ENCODE assay signal across 10 cellular contexts in genomic region chr15:67564590-67565345, GRCh38. TPM values are rescaled to one million over a fixed set of nuclear protein-coding genes. Genes with fewer than 3 reads are reported as not detected.
DNase-seq lines count a peak whose midpoint lies in the region; ATAC-seq, FAIRE-seq and TF ChIP-seq lines count a peak whose summit lies in the region.
"Had no signal": no experiment of that assay in that cellular context is flagged by ENCODE, and none has a peak within 500 bp of the region (broad histone marks: within the 10 kb centered on the region; RNA-seq: fewer than 3 reads in every experiment).

No MANE protein-coding gene starts in this region.

- DNase-seq in GM12891 (ENCODE audit: insufficient read length, low spot score), result peak; percentile 25
- DNase-seq in WTC11 (ENCODE audit: low spot score), result no peak
- DNase-seq in type B pancreatic cell (ENCODE audit: extremely low spot score, unreplicated experiment), result no peak
- DNase-seq in kidney tubule cell (ENCODE audit: low spot score), result no peak
- no peak for DNase-seq in CD8-positive, alpha-beta memory T cell
- DNase-seq in right cardiac atrium, result no peak
- DNase-seq: stimulated activated CD8-positive, alpha-beta memory T cell treated with anti-CD3 and anti-CD28 coated beads, Interleukin-4, amount 100 ng/mL, for 48 hours had no signal

- no peaks in the 10 kb centered on the region for H3K27me3 ChIP-seq in CD8-positive, alpha-beta memory T cell (ENCODE audit: insufficient read depth, low read length, poor library complexity, severe bottlenecking)
- no peaks in the 10 kb centered on the region for H3K27me3 ChIP-seq in right cardiac atrium (ENCODE audit: control insufficient read depth, insufficient read depth)

- intact Hi-C loops in right cardiac atrium (cut with DNase I), result no loop called here

- ATAC-seq in GM19468 (IDR thresholded peaks at IDR 0.05; ENCODE audit: extremely low read depth, unreplicated experiment) (peak; percentile 89), HG03135 (IDR thresholded peaks at IDR 0.05; ENCODE audit: unreplicated experiment) (peak; percentile 89), WTC11 (0 out of 2 replicates have a peak, but pooled peaks have one; percentile 26), right cardiac atrium (no peak)

- CTCF ChIA-PET in WTC11 (lab: Charles Lee), result no interaction called here
- CTCF ChIA-PET in CD8-positive, alpha-beta memory T cell (lab: Charles Lee), result no interaction called here

- H3K4me1 Mint-ChIP-seq in WTC11 (peaks cover 18% of the 10 kb centered on the region), type B pancreatic cell (ENCODE audit: unreplicated experiment) (peaks cover 16% of the 10 kb centered on the region)
- H3K4me1 Mint-ChIP-seq in CD8-positive, alpha-beta memory T cell, result peaks cover 16 to 22% (median 19%) of the 10 kb centered on the region in 3 donors

- peaks cover 3% of the 10 kb centered on the region; the same call in 1 of the 2 replicates for H3K9me3 Mint-ChIP-seq in WTC11
- H3K9me3 Mint-ChIP-seq in type B pancreatic cell, result no peaks in the 10 kb centered on the region
- H3K9me3 Mint-ChIP-seq in CD8-positive, alpha-beta memory T cell, result no peaks in the 10 kb centered on the region

- TF ChIP-seq POLR2A in GM12891 (IDR thresholded peaks at IDR 0.05; ENCODE audit: low read depth, low read length), result no peak

- H3K27me3 Mint-ChIP-seq in WTC11 (ENCODE audit: low read depth), result no peaks in the 10 kb centered on the region
- H3K27me3 Mint-ChIP-seq in type B pancreatic cell, result no peaks in the 10 kb centered on the region
- no peaks in the 10 kb centered on the region for H3K27me3 Mint-ChIP-seq in CD8-positive, alpha-beta memory T cell

- no peak overlapping the region for H3K27ac ChIP-seq in CD8-positive, alpha-beta memory T cell (ENCODE audit: low read depth, low read length)
- H3K27ac ChIP-seq in right cardiac atrium (ENCODE audit: low read length), result no peak overlapping the region

- H3K4me3 Mint-ChIP-seq in WTC11, result no peak overlapping the region
- no peak overlapping the region for H3K4me3 Mint-ChIP-seq in type B pancreatic cell
- no peak overlapping the region for H3K4me3 Mint-ChIP-seq in CD8-positive, alpha-beta memory T cell

- H3K27ac Mint-ChIP-seq in WTC11, result no peak overlapping the region
- H3K27ac Mint-ChIP-seq in type B pancreatic cell, result no peak overlapping the region
- H3K27ac Mint-ChIP-seq in CD8-positive, alpha-beta memory T cell, result peak overlapping the region in 3 of 8 donors; percentile 5 to 42 (median 35)

- peak; percentile 93 for FAIRE-seq in GM12891 (lab: Jason Lieb, UNC)
- FAIRE-seq: endothelial cell of umbilical vein had no signal

- POLR2A ChIA-PET in WTC11 (lab: Charles Lee), result no interaction called here
- POLR2A ChIA-PET in CD8-positive, alpha-beta memory T cell (lab: Charles Lee), result no interaction called here

- TF ChIP-seq CTCF in WTC11 (IDR thresholded peaks at IDR 0.05) (no peak), type B pancreatic cell (conservative IDR thresholded peaks at IDR 0.05) (no peak)

- WGBS in right cardiac atrium, result 90% methylated on average over 4 of the region's 4 CpGs

- no peaks in the 10 kb centered on the region for H3K9me3 ChIP-seq in CD8-positive, alpha-beta memory T cell (ENCODE audit: low read length)
- no peaks in the 10 kb centered on the region for H3K9me3 ChIP-seq in right cardiac atrium (ENCODE audit: control insufficient read depth, low read length)

- H3K4me3 ChIP-seq in CD8-positive, alpha-beta memory T cell (ENCODE audit: low read length), result no peak overlapping the region
- no peak overlapping the region for H3K4me3 ChIP-seq in right cardiac atrium (ENCODE audit: low read length)

- peaks cover 3% of the 10 kb centered on the region; the same call in 1 of the 2 replicates for H3K36me3 Mint-ChIP-seq in WTC11
- H3K36me3 Mint-ChIP-seq in type B pancreatic cell, result peaks cover 17% of the 10 kb centered on the region
- peaks cover 8 to 47% (median 12%) of the 10 kb centered on the region in 3 donors for H3K36me3 Mint-ChIP-seq in CD8-positive, alpha-beta memory T cell

- no peaks in the 10 kb centered on the region for H3K4me1 ChIP-seq in CD8-positive, alpha-beta memory T cell (ENCODE audit: insufficient read depth, low read length)
- H3K4me1 ChIP-seq in right cardiac atrium (ENCODE audit: control insufficient read depth, insufficient read depth, low read length), result no peaks in the 10 kb centered on the region

- no peaks in the 10 kb centered on the region for H3K36me3 ChIP-seq in CD8-positive, alpha-beta memory T cell (ENCODE audit: insufficient read depth, low read length)

TF ChIP-seq in GM12891, 5 proteins besides CTCF, POLR2A, EP300 and RAD21:
- TF ChIP-seq POU2F2 (IDR thresholded peaks at IDR 0.05; ENCODE audit: low read depth, low read length) (no peak), SPI1 (IDR thresholded peaks at IDR 0.05; ENCODE audit: low read depth, low read length) (no peak), PAX5 (IDR thresholded peaks at IDR 0.05; ENCODE audit: insufficient read depth, low read length, severe bottlenecking) (no peak), TAF1 (IDR thresholded peaks at IDR 0.05; ENCODE audit: low read depth, low read length) (no peak), POLR2AphosphoS5 (IDR thresholded peaks at IDR 0.05; ENCODE audit: low read depth, low read length) (no peak)

TF ChIP-seq in WTC11, 78 proteins besides CTCF, POLR2A, EP300 and RAD21 (continues in another document):
- TF ChIP-seq NFYB (CRISPR knock-in tag; conservative IDR thresholded peaks at IDR 0.05; ENCODE audit: low read depth) (no peak), AR (CRISPR knock-in tag; IDR thresholded peaks at IDR 0.05) (no peak), ZNF263 (CRISPR knock-in tag; IDR thresholded peaks at IDR 0.05; ENCODE audit: low read depth) (no peak), CREM (CRISPR knock-in tag; IDR thresholded peaks at IDR 0.05) (no peak), SMAD3 (CRISPR knock-in tag; IDR thresholded peaks at IDR 0.05; ENCODE audit: borderline replicate concordance) (no peak), RORB (CRISPR knock-in tag; IDR thresholded peaks at IDR 0.05) (no peak), ZNF232 (CRISPR knock-in tag; IDR thresholded peaks at IDR 0.05) (no peak), GTF2I (CRISPR knock-in tag; conservative IDR thresholded peaks at IDR 0.05) (no peak), USF2 (CRISPR knock-in tag; IDR thresholded peaks at IDR 0.05) (no peak), JAZF1 (CRISPR knock-in tag; IDR thresholded peaks at IDR 0.05) (no peak)

RNA-seq across cellular contexts. Expression of gene MAP2K5, which starts 22.3 kb away (rescaled TPM):
- polyA plus RNA-seq in GM12891 (2012; ENCODE audit: low read depth, missing spikeins), result 9.3 TPM
- total RNA-seq in WTC11 (2021) (13.6 to 19.5 TPM (median 16.8 TPM) in 3 replicates), type B pancreatic cell (ENCODE audit: low replicate concordance) (13.3 and 21.8 TPM in 2 replicates), right cardiac atrium (10 to 100 TPM; 12.5 to 16.6 (median 15.4) TPM)
- total RNA-seq in CD8-positive, alpha-beta memory T cell, result 10 to 100 TPM; 20.1 to 21.4 TPM
- polyA plus RNA-seq in CD8-positive, alpha-beta memory T cell, result 20.0 TPM
- polyA plus RNA-seq in right cardiac atrium, result 9.0 TPM

RNA-seq across cellular contexts. Expression of gene C15orf61, which starts 43.8 kb away (rescaled TPM):
- 2.3 TPM for polyA plus RNA-seq in GM12891 (2012; ENCODE audit: low read depth, missing spikeins)
- 2.6 to 3.3 TPM (median 2.9 TPM) in 3 replicates for total RNA-seq in WTC11 (2021)
- 6.7 and 8.4 TPM in 2 replicates for total RNA-seq in type B pancreatic cell (ENCODE audit: low replicate concordance)
- 1 to 10 TPM; 5.1 to 5.7 TPM for total RNA-seq in CD8-positive, alpha-beta memory T cell
- 10.5 TPM for polyA plus RNA-seq in CD8-positive, alpha-beta memory T cell
- 10 to 100 TPM; 10.1 to 11.1 (median 10.3) TPM for total RNA-seq in right cardiac atrium
- 5.9 TPM for polyA plus RNA-seq in right cardiac atrium

Comparison
In these comparisons a context has a peak if more than half of its experiments do, and no peak if none do; other contexts are left out.
1. ATAC-seq: peak in GM19468 (single experiment), HG03135 (single experiment) and WTC11 (single experiment); none in right cardiac atrium (0 of 2).